ENCODE assay signal across 1 cellular context in the genomic region with DNA sequence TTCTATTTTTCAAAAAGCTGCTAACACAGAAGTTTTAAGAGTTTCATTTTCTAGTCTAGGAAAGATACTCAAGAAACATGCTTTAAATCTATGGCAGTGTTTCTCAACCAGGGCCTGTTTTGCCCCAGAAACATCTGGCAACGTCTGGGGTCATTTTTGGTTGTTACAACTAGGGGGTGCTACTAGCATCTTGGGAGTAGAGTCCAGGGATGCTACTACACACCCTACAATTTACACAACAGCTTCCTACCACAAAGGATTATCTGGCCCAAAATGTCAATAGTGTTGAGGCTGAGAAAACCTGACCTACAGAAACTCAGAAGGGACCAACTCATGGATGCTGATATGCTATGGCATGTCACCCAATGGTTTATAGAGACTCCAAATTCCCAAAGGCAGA.
TF ChIP-seq lines count a peak whose summit lies in the region.

No MANE protein-coding gene starts in this region.

TF ChIP-seq in IMR-90, 13 proteins besides CTCF, POLR2A, EP300 and RAD21 (continued from another document):
- no peak for TF ChIP-seq ELK1 (IDR thresholded peaks at IDR 0.05; ENCODE audit: borderline replicate concordance, low read depth, low read length)
- TF ChIP-seq NFE2L2 (IDR thresholded peaks at IDR 0.05; ENCODE audit: low read depth, low read length), result no peak
- no peak for TF ChIP-seq SMC3 (IDR thresholded peaks at IDR 0.05; ENCODE audit: low read depth, low read length)
